8 cellular contexts compared by ENCODE assay signal in genomic region chr7:155009570-155010157, GRCh38. TPM values are rescaled to one million over a fixed set of nuclear protein-coding genes. Genes with fewer than 3 reads are reported as not detected.
DNase-seq lines count a peak whose midpoint lies in the region; ATAC-seq and TF ChIP-seq lines count a peak whose summit lies in the region.

No MANE protein-coding gene starts in this region.

- H3K9me3 ChIP-seq in mesenchymal stem cell (ENCODE audit: control insufficient read depth, low read length), result no peaks in the 10 kb centered on the region
- H3K9me3 ChIP-seq in GM23248 (ENCODE audit: low read depth), result no peaks in the 10 kb centered on the region

- DNase-seq in activated CD8-positive, alpha-beta T cell treated with anti-CD3 and anti-CD28 coated beads, Interleukin-2, amount 10 ng/mL, durations not matched to agents 7 days and 5 days, result peak; percentile 53
- DNase-seq in mesenchymal stem cell (peak; percentile 11), NCI-H1417 treated with DMSO at 0.1 percent for 48 hours (lab: John Stamatoyannopoulos, UW) (no peak), GM23248 (no peak), mucosa of gallbladder (ENCODE audit: low spot score) (no peak), dorsolateral prefrontal cortex (no peak)

- no peaks in the 10 kb centered on the region for H3F3A ChIP-seq in GM23248 (ENCODE audit: insufficient read depth)

- peaks cover 11% of the 10 kb centered on the region for H3K36me3 Mint-ChIP-seq in activated CD8-positive, alpha-beta T cell treated with anti-CD3 and anti-CD28 coated beads, Interleukin-2, amount 10 ng/mL, durations not matched to agents 7 days and 5 days (ENCODE audit: low read depth)

- no peak overlapping the region for H3K27ac Mint-ChIP-seq in activated CD8-positive, alpha-beta T cell treated with anti-CD3 and anti-CD28 coated beads, Interleukin-2, amount 10 ng/mL, durations not matched to agents 7 days and 5 days

- H3K79me2 ChIP-seq in GM23248 (ENCODE audit: insufficient read depth), result peaks cover 4% of the 10 kb centered on the region; the same call in 1 of the 2 replicates

- CTCF ChIA-PET in activated CD8-positive, alpha-beta T cell treated with anti-CD3 and anti-CD28 coated beads, Interleukin-2, amount 10 ng/mL, durations not matched to agents 7 days and 5 days (lab: Charles Lee), result interaction anchor here (0.7 to 4.2 kb wide), 8 partner anchors 10 to 335 kb away, joined by 3 to 25 read pairs (median 4); no protein-coding TSS in a partner anchor

- H2AK5ac ChIP-seq in mesenchymal stem cell (ENCODE audit: low read length, severe bottlenecking), result no peak overlapping the region

- H3K27ac ChIP-seq in mesenchymal stem cell (ENCODE audit: low read length, poor library complexity, severe bottlenecking) (no peak overlapping the region), GM23248 (no peak overlapping the region), dorsolateral prefrontal cortex (no peak overlapping the region)

- no peak overlapping the region for H3K14ac ChIP-seq in mesenchymal stem cell (ENCODE audit: low read length in 2 of 2)

- H4K20me1 ChIP-seq in GM23248 (ENCODE audit: insufficient read depth), result no peaks in the 10 kb centered on the region

- H3K36me3 ChIP-seq in mesenchymal stem cell (ENCODE audit: control insufficient read depth in 1 of 2, insufficient read depth in 2 of 2, low read depth in 1 of 2, low read length in 2 of 2) (peaks cover 0 to 8% of the 10 kb centered on the region in 2 experiments), GM23248 (ENCODE audit: low read depth) (no peaks in the 10 kb centered on the region; the same call in 1 of the 2 replicates)

- no peak overlapping the region for H2BK120ac ChIP-seq in mesenchymal stem cell (ENCODE audit: low read depth, low read length)

- H3K27me3 Mint-ChIP-seq in activated CD8-positive, alpha-beta T cell treated with anti-CD3 and anti-CD28 coated beads, Interleukin-2, amount 10 ng/mL, durations not matched to agents 7 days and 5 days (ENCODE audit: low read depth), result peaks cover 2% of the 10 kb centered on the region

- no peaks in the 10 kb centered on the region for H3K9me3 Mint-ChIP-seq in activated CD8-positive, alpha-beta T cell treated with anti-CD3 and anti-CD28 coated beads, Interleukin-2, amount 10 ng/mL, durations not matched to agents 7 days and 5 days (ENCODE audit: insufficient read depth)

- H2BK15ac ChIP-seq in mesenchymal stem cell (ENCODE audit: low read depth, poor library complexity, severe bottlenecking), result no peak overlapping the region

- H3K4ac ChIP-seq in mesenchymal stem cell (ENCODE audit: low read depth in 1 of 2, low read length in 2 of 2), result no peak overlapping the region

- H3K27me3 ChIP-seq in mesenchymal stem cell (ENCODE audit: control insufficient read depth in 1 of 2, insufficient read depth in 1 of 2, low read length in 2 of 2), result peaks cover 0 to 4% of the 10 kb centered on the region in 2 experiments
- H3K27me3 ChIP-seq in GM23248 (replicated peaks; ENCODE audit: insufficient read depth), result no peaks in the 10 kb centered on the region; the same call in 1 of the 2 replicates
- no peaks in the 10 kb centered on the region for H3K27me3 ChIP-seq in dorsolateral prefrontal cortex

- in situ Hi-C loops in GM23248 (cut with MboI), result no loop called here

- no peak overlapping the region for H3K4me3 ChIP-seq in mesenchymal stem cell (ENCODE audit: insufficient read depth in 1 of 2, low read depth in 1 of 2, low read length in 2 of 2)
- no peak overlapping the region for H3K4me3 ChIP-seq in GM23248
- no peak overlapping the region for H3K4me3 ChIP-seq in dorsolateral prefrontal cortex

- peaks cover 3% of the 10 kb centered on the region for H3K4me1 Mint-ChIP-seq in activated CD8-positive, alpha-beta T cell treated with anti-CD3 and anti-CD28 coated beads, Interleukin-2, amount 10 ng/mL, durations not matched to agents 7 days and 5 days (ENCODE audit: low read depth)

- peak; percentile 51 for ATAC-seq in HG03457 (IDR thresholded peaks at IDR 0.05; ENCODE audit: unreplicated experiment)
- peak; percentile 58 for ATAC-seq in activated CD8-positive, alpha-beta T cell treated with anti-CD3 and anti-CD28 coated beads, Interleukin-2, amount 10 ng/mL, durations not matched to agents 7 days and 5 days

- H3K9ac ChIP-seq in mesenchymal stem cell (ENCODE audit: low read length) (no peak overlapping the region), GM23248 (no peak overlapping the region)

- peak; percentile 56; the same call in 1 of the 2 replicates for TF ChIP-seq CTCF in GM12874 (IDR thresholded peaks at IDR 0.05; ENCODE audit: insufficient read depth, low read depth, low read length)
- peak in 28 of 56 donors; percentile 0 to 45 (median 22) for TF ChIP-seq CTCF in dorsolateral prefrontal cortex (IDR thresholded peaks at IDR 0.05 in 54 of 56, conservative IDR thresholded peaks at IDR 0.05 in 2 of 56; ENCODE audit: low read depth in 1 of 56, partially characterized antibody in 56 of 56)

- H3K4me3 Mint-ChIP-seq in activated CD8-positive, alpha-beta T cell treated with anti-CD3 and anti-CD28 coated beads, Interleukin-2, amount 10 ng/mL, durations not matched to agents 7 days and 5 days, result no peak overlapping the region

- no peak overlapping the region for H4K91ac ChIP-seq in mesenchymal stem cell (ENCODE audit: low read length)

- H2AFZ ChIP-seq in mesenchymal stem cell (ENCODE audit: low read depth, low read length), result no peak overlapping the region
- H2AFZ ChIP-seq in GM23248, result no peak overlapping the region

- H2BK12ac ChIP-seq in mesenchymal stem cell (ENCODE audit: low read length in 2 of 2), result no peak overlapping the region

- no peaks in the 10 kb centered on the region for H3K9me2 ChIP-seq in GM23248 (ENCODE audit: insufficient read depth)

- no peak overlapping the region for H2BK5ac ChIP-seq in mesenchymal stem cell (ENCODE audit: low read depth, low read length, poor library complexity, severe bottlenecking)

- no peak overlapping the region for H3K4me2 ChIP-seq in mesenchymal stem cell (ENCODE audit: low read length, poor library complexity, severe bottlenecking)
- H3K4me2 ChIP-seq in GM23248 (ENCODE audit: unreplicated experiment), result no peak overlapping the region

- POLR2A ChIA-PET in activated CD8-positive, alpha-beta T cell treated with anti-CD3 and anti-CD28 coated beads, Interleukin-2, amount 10 ng/mL, durations not matched to agents 7 days and 5 days (lab: Charles Lee), result no interaction called here

- peaks cover 2% of the 10 kb centered on the region for H3K4me1 ChIP-seq in mesenchymal stem cell (ENCODE audit: control insufficient read depth, insufficient read depth, low read depth, low read length)
- H3K4me1 ChIP-seq in GM23248 (ENCODE audit: insufficient read depth), result no peaks in the 10 kb centered on the region

- WGBS in mesenchymal stem cell, result 75% methylated on average over 3 of the region's 3 CpGs
- 65 to 67% methylated on average over 3 of the region's 3 CpGs for WGBS in GM23248 (ENCODE audit: low coverage in 1 of 2, low lambda C conversion rate in 2 of 2, missing lambda C conversion rate in 2 of 2), 2 experiments

- intact Hi-C loops in dorsolateral prefrontal cortex (cut with DNase I), result loop anchor here (2.0 to 10.0 kb wide), 4 partner anchors 81 to 635 kb away; partner anchors contain the start of gene RBM33 (in 1 of the 2)

- no peak overlapping the region for H3K18ac ChIP-seq in mesenchymal stem cell (ENCODE audit: low read depth in 1 of 2, low read length in 2 of 2)

- no peak overlapping the region for H4K8ac ChIP-seq in mesenchymal stem cell (ENCODE audit: low read length)

- no peak overlapping the region for H3K23ac ChIP-seq in mesenchymal stem cell (ENCODE audit: low read length in 2 of 2)

- peaks cover 2% of the 10 kb centered on the region for H3K79me1 ChIP-seq in mesenchymal stem cell (replicated peaks; ENCODE audit: low read length, poor library complexity, severe bottlenecking)

RNA-seq across cellular contexts. Expression of gene PAXIP1, which starts 6.7 kb away (rescaled TPM):
- total RNA-seq in activated CD8-positive, alpha-beta T cell treated with anti-CD3 and anti-CD28 coated beads, Interleukin-2, amount 10 ng/mL, durations not matched to agents 7 days and 5 days, result 10 to 100 TPM; 33.2 to 34.5 TPM
- polyA plus RNA-seq in mesenchymal stem cell (2013, experiment 1 of 2), result 9.5 TPM
- 9.5 TPM for polyA plus RNA-seq in mesenchymal stem cell (2013, experiment 2 of 2)
- total RNA-seq in GM23248 (2014; rRNA removed; shearing (Covaris generic)), result 5.3 and 5.8 TPM in 2 replicates
- 1.8 and 2.1 TPM in 2 replicates for polyA plus RNA-seq in GM23248 (2016; fragmentation: Nextera tagmentation; extraction: Ambion mirVana)
- total RNA-seq in mucosa of gallbladder, result 12.5 TPM
- 10 to 100 TPM in 98 of 120 experiments, 1 to 10 TPM in 22; 7.2 to 22.0 (median 11.6) TPM for total RNA-seq in dorsolateral prefrontal cortex

Comparison
In these comparisons a context has a peak if more than half of its experiments do, and no peak if none do; other contexts are left out.
1. DNase-seq: peak in activated CD8-positive, alpha-beta T cell treated with anti-CD3 and anti-CD28 coated beads, Interleukin-2, amount 10 ng/mL, durations not matched to agents 7 days and 5 days (single experiment) and mesenchymal stem cell (single experiment); none in NCI-H1417 treated with DMSO at 0.1 percent for 48 hours (single experiment), GM23248 (single experiment), mucosa of gallbladder (single experiment) and dorsolateral prefrontal cortex (0 of 10).